9 cellular contexts compared by ENCODE assay signal in genomic region chr2:161134547-161135518, GRCh38. TPM values are rescaled to one million over a fixed set of nuclear protein-coding genes. Genes with fewer than 3 reads are reported as not detected.
DNase-seq lines count a peak whose midpoint lies in the region; ATAC-seq and TF ChIP-seq lines count a peak whose summit lies in the region.
"Had no signal": no experiment of that assay in that cellular context is flagged by ENCODE, and none has a peak within 500 bp of the region (broad histone marks: within the 10 kb centered on the region; RNA-seq: fewer than 3 reads in every experiment).

No MANE protein-coding gene starts in this region.

- H3K4me2 ChIP-seq in fibroblast of lung (ENCODE audit: extremely low read depth, insufficient read depth, low read length), result peak overlapping the region; percentile 62

- H3K79me2 ChIP-seq in fibroblast of lung (ENCODE audit: control insufficient read depth, insufficient read depth, low read length), result no peaks in the 10 kb centered on the region
- H3K79me2 ChIP-seq: parathyroid adenoma had no signal

- TF ChIP-seq CTCF in fibroblast of lung (conservative IDR thresholded peaks at IDR 0.05 in 1 of 2, IDR thresholded peaks at IDR 0.05 in 1 of 2; ENCODE audit: low read depth in 1 of 2, low read length in 2 of 2), result no peak
- TF ChIP-seq CTCF in tibial artery (IDR thresholded peaks at IDR 0.05), result no peak

- peak; percentile 91 for DNase-seq in ELF-1 (ENCODE audit: low read depth, low spot score)
- peak; percentile 21 for DNase-seq in NCI-H748 treated with DMSO at 0.1 percent for 48 hours (lab: John Stamatoyannopoulos, UW)
- DNase-seq in fibroblast of lung (ENCODE audit: low read depth in 2 of 2), result peak in 1 of 2 donors; percentile 60
- DNase-seq in pons (ENCODE audit: low spot score), result peak; percentile 32
- DNase-seq in KG1 (lab: John Stamatoyannopoulos, UW), result no peak
- no peak for DNase-seq in activated effector memory CD4-positive, alpha-beta T cell treated with Interleukin-2 at 50 U/mL for 16 hours
- no peak for DNase-seq in tibial artery

- H3K36me3 ChIP-seq in fibroblast of lung (ENCODE audit: control insufficient read depth, insufficient read depth, low read length) (no peaks in the 10 kb centered on the region), tibial artery (no peaks in the 10 kb centered on the region)

- H3K9me3 ChIP-seq in fibroblast of lung (ENCODE audit: control insufficient read depth, insufficient read depth, low read depth, low read length), result no peaks in the 10 kb centered on the region
- H3K9me3 ChIP-seq in tibial artery, result no peaks in the 10 kb centered on the region

- H3K27me3 ChIP-seq in fibroblast of lung (ENCODE audit: control insufficient read depth, insufficient read depth, low read length), result no peaks in the 10 kb centered on the region
- H3K27me3 ChIP-seq in tibial artery, result no peaks in the 10 kb centered on the region

- no peaks in the 10 kb centered on the region for H3K4me1 ChIP-seq in fibroblast of lung (ENCODE audit: control insufficient read depth, extremely low read depth, insufficient read depth, low read length)
- H3K4me1 ChIP-seq in tibial artery, result peaks cover 0 to 51% (median 21%) of the 10 kb centered on the region in 4 donors
- H3K4me1 ChIP-seq: parathyroid adenoma had no signal

- peak overlapping the region; percentile 10 for H2AFZ ChIP-seq in fibroblast of lung (ENCODE audit: low read length)

- H3K4me3 ChIP-seq in fibroblast of lung (replicated peaks in 1 of 4; ENCODE audit: control extremely low read depth in 1 of 4, insufficient read depth in 1 of 4, low read depth in 3 of 4, low read length in 4 of 4), result no peak overlapping the region
- H3K4me3 ChIP-seq in tibial artery, result no peak overlapping the region

- H3K27ac ChIP-seq in fibroblast of lung (ENCODE audit: insufficient read depth, low read length), result no peak overlapping the region
- H3K27ac ChIP-seq in tibial artery, result peak overlapping the region in 1 of 2 donors; percentile 54
- H3K27ac ChIP-seq: parathyroid adenoma had no signal

- ATAC-seq in HG02588 (IDR thresholded peaks at IDR 0.05; ENCODE audit: unreplicated experiment), result no peak

- no peak overlapping the region for H3K9ac ChIP-seq in fibroblast of lung (ENCODE audit: insufficient read depth, low read length)
- H3K9ac ChIP-seq: parathyroid adenoma had no signal

- intact Hi-C loops in tibial artery (cut with DNase I; ENCODE audit: low total_unique reads), result no loop called here

- no peaks in the 10 kb centered on the region for H4K20me1 ChIP-seq in fibroblast of lung (ENCODE audit: control insufficient read depth, extremely low read depth, insufficient read depth, low read length)

RNA-seq across cellular contexts. Expression of gene TANK, which starts 25.4 kb away (rescaled TPM):
- total RNA-seq in fibroblast of lung, result 104 and 113 TPM in 2 replicates
- polyA plus RNA-seq in fibroblast of lung, result 66.5 and 96.4 TPM in 2 replicates
- polyA plus RNA-seq in fibroblast of lung (2012), result 44.1 and 57.6 TPM in 2 replicates
- 5.0 and 15.7 TPM in 2 replicates for polyA minus RNA-seq in fibroblast of lung (ENCODE audit: low replicate concordance)

Comparison
In these comparisons a context has a peak if more than half of its experiments do, and no peak if none do; other contexts are left out.
1. DNase-seq: peak in ELF-1 (single experiment), NCI-H748 treated with DMSO at 0.1 percent for 48 hours (single experiment) and pons (single experiment); none in KG1 (single experiment), activated effector memory CD4-positive, alpha-beta T cell treated with Interleukin-2 at 50 U/mL for 16 hours (single experiment) and tibial artery (0 of 2).